ENCODE assay signal across 7 cellular contexts in the genomic region with DNA sequence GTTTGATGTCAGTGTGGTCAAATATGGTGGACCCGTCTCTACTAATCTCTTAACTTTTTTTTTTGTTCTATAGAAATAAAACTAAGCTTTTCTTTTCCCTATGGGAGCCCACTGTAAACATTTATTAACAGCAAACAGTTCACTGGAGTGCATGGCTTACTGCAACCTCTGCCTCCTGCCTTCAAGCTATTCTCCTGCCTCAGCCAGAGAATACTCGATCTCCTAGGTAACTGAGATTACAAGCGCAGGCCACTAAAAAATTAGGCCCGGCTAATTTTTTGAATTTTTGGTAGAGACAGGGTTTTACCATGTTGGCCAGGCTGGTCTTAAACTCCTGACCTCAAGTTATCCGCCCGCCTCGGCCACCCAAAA.
DNase-seq lines count a peak whose midpoint lies in the region; ATAC-seq and TF ChIP-seq lines count a peak whose summit lies in the region.
"Not testable (repeated sequence)": the region's sequence is repeated elsewhere in the genome, so short reads cannot be mapped to it uniquely, and the experiment has no call there.

No MANE protein-coding gene starts in this region.

- H3K9ac ChIP-seq in Loucy (ENCODE audit: low read depth, low read length, poor library complexity, severe bottlenecking), result peak overlapping the region; percentile 74

- peak overlapping the region; percentile 98 for H3K27ac Mint-ChIP-seq in memory B cell

- H3K4me3 ChIP-seq in Loucy (ENCODE audit: low read length, poor library complexity, severe bottlenecking) (peak overlapping the region; percentile 76), astrocyte of the cerebellum (ENCODE audit: low read depth, low read length) (peak overlapping the region; percentile 49), epithelial cell of proximal tubule (ENCODE audit: low read depth, low read length) (peak overlapping the region; percentile 65), retinal pigment epithelial cell (ENCODE audit: low read length) (peak overlapping the region; percentile 12)

- in situ Hi-C loops in astrocyte of the cerebellum (cut with HindIII; ENCODE audit: low sequenced_read_pairs), result not testable (repeated sequence)

- not testable (repeated sequence) for ATAC-seq in memory B cell (ENCODE audit: low read depth)

- TF ChIP-seq CTCF in Loucy (conservative IDR thresholded peaks at IDR 0.05; ENCODE audit: low read length); VCaP (conservative IDR thresholded peaks at IDR 0.05); astrocyte of the cerebellum (IDR thresholded peaks at IDR 0.05; ENCODE audit: low read depth, low read length, missing control alignments); epithelial cell of proximal tubule (conservative IDR thresholded peaks at IDR 0.05; ENCODE audit: low read depth, low read length); retinal pigment epithelial cell (conservative IDR thresholded peaks at IDR 0.05; ENCODE audit: low read depth, low read length): not testable (repeated sequence)

- H3K27ac ChIP-seq in VCaP, result peak overlapping the region; percentile 66

- H3K36me3 Mint-ChIP-seq in memory B cell, result not testable (repeated sequence)

- not testable (repeated sequence) for H3F3A ChIP-seq in Loucy (ENCODE audit: low read depth)

- H4K20me1 ChIP-seq in Loucy (ENCODE audit: insufficient read depth, low read length, poor library complexity, severe bottlenecking), result not testable (repeated sequence)

- H2AFZ ChIP-seq in Loucy (ENCODE audit: low read length), result not testable (repeated sequence)

- H3K4me1 ChIP-seq in Loucy (ENCODE audit: insufficient read depth, low read length, poor library complexity, severe bottlenecking), result not testable (repeated sequence)

- not testable (repeated sequence) for H3K36me3 ChIP-seq in Loucy (ENCODE audit: insufficient read depth, low read length)

- peak overlapping the region; percentile 97 for H3K4me3 Mint-ChIP-seq in memory B cell

- H3K9me3 ChIP-seq in Loucy (ENCODE audit: insufficient read depth, low read depth, low read length), result not testable (repeated sequence)

- DNase-seq in ELF-1 (ENCODE audit: low read depth, low spot score), result peak; percentile 15
- DNase-seq in astrocyte of the cerebellum (ENCODE audit: low read depth); epithelial cell of proximal tubule (ENCODE audit: low read depth); memory B cell (ENCODE audit: low spot score in 2 of 2); retinal pigment epithelial cell (ENCODE audit: low read depth): not testable (repeated sequence)

- not testable (repeated sequence) for H3K9me2 ChIP-seq in Loucy (replicated peaks; ENCODE audit: low read depth, low read length)

- peaks cover 11% of the 10 kb centered on the region for H3K4me1 Mint-ChIP-seq in memory B cell

- H3K27me3 Mint-ChIP-seq in memory B cell, result not testable (repeated sequence)

- peak overlapping the region; percentile 82 for H3K4me2 ChIP-seq in Loucy (ENCODE audit: low read depth, low read length, poor library complexity, severe bottlenecking)

- H3K79me2 ChIP-seq in Loucy (ENCODE audit: insufficient read depth, low read length), result not testable (repeated sequence)

- not testable (repeated sequence) for H3K27me3 ChIP-seq in Loucy (ENCODE audit: insufficient read depth, low read length, poor library complexity, severe bottlenecking)

- H3K9me3 Mint-ChIP-seq in memory B cell, result not testable (repeated sequence)

Comparison
In these comparisons a context has a peak if more than half of its experiments do, and no peak if none do; other contexts are left out.
1. H3K4me3 ChIP-seq: peak in every context shown above with its lines; median percentile 76 in Loucy; 65 in epithelial cell of proximal tubule; 49 in astrocyte of the cerebellum; 12 in retinal pigment epithelial cell.